ENCODE assay signal across 24 cellular contexts in genomic region chrX:10074241-10074941, GRCh38.
DNase-seq lines count a peak whose midpoint lies in the region; ATAC-seq, FAIRE-seq and TF ChIP-seq lines count a peak whose summit lies in the region.
"Had no signal": no experiment of that assay in that cellular context is flagged by ENCODE, and none has a peak within 500 bp of the region (broad histone marks: within the 10 kb centered on the region; RNA-seq: fewer than 3 reads in every experiment).

No MANE protein-coding gene starts in this region.

- H3K27ac ChIP-seq in dorsolateral prefrontal cortex (peak overlapping the region in 38 of 59 donors; percentile 1 to 91 (median 80)), keratinocyte (ENCODE audit: control insufficient read depth, insufficient read depth, low read length) (peak overlapping the region; percentile 67)
- H3K27ac ChIP-seq: KMS-11, Peyer's patch had no signal

- no peak for TF ChIP-seq CTCF in dorsolateral prefrontal cortex (IDR thresholded peaks at IDR 0.05 in 54 of 56, conservative IDR thresholded peaks at IDR 0.05 in 2 of 56; ENCODE audit: low read depth in 1 of 56, partially characterized antibody in 56 of 56)
- TF ChIP-seq CTCF in keratinocyte (optimal IDR thresholded peaks at IDR 0.05 in 1 of 3, IDR thresholded peaks at IDR 0.05 in 1 of 3, conservative IDR thresholded peaks at IDR 0.05 in 1 of 3; ENCODE audit: extremely low read depth in 1 of 3, insufficient read depth in 2 of 3, low read length in 3 of 3), result no peak

- DNase-seq in activated CD8-positive, alpha-beta memory T cell treated with anti-CD3 and anti-CD28 coated beads for 24 hours, result peak; percentile 28
- no peak for DNase-seq in activated CD8-positive, alpha-beta memory T cell treated with anti-CD3 and anti-CD28 coated beads, Interleukin-2, amount 50 U/mL, for 48 hours
- DNase-seq in dorsolateral prefrontal cortex (no peak), keratinocyte (ENCODE audit: low read depth, low spot score) (peak; percentile 61), GM12892 (ENCODE audit: insufficient read length) (no peak)
- no peak for DNase-seq in activated CD4-positive, alpha-beta T cell treated with anti-CD3 and anti-CD28 coated beads, Interleukin-2, amount 50 U/mL, for 1 hour
- DNase-seq: BE2C; CD4-positive, CD25-positive, alpha-beta regulatory T cell; NCI-H1417; NCI-H187; NCI-H2107; NCI-H446; NCI-H526 treated with DMSO at 0.1 percent for 48 hours; NK-92 treated with Interleukin-12 subunit alpha and Interleukin-12 subunit beta, amount 100 ng/mL, for 24 hours; Peyer's patch; Right ventricle myocardium superior had no signal

- intact Hi-C loops in dorsolateral prefrontal cortex (cut with DNase I), result no loop called here

- peaks cover 25% of the 10 kb centered on the region for H3K4me1 ChIP-seq in keratinocyte (ENCODE audit: control insufficient read depth, extremely low read depth, insufficient read depth, low read length)
- H3K4me1 ChIP-seq: BE2C, Caco-2, Peyer's patch had no signal

- H3K4me2 ChIP-seq in keratinocyte (ENCODE audit: control insufficient read depth, extremely low read depth, insufficient read depth, low read depth, low read length), result peak overlapping the region; percentile 72
- H3K4me2 ChIP-seq: KMS-11 had no signal

- H2AFZ ChIP-seq in keratinocyte (ENCODE audit: control insufficient read depth, low read length), result no peak overlapping the region

- H3K36me3 ChIP-seq in keratinocyte (ENCODE audit: control insufficient read depth in 2 of 2, extremely low read depth in 1 of 2, insufficient read depth in 2 of 2, low read length in 2 of 2), result peaks cover 0 to 1% of the 10 kb centered on the region in 2 experiments
- H3K36me3 ChIP-seq: BE2C, Peyer's patch had no signal

- H3K9me3 ChIP-seq in keratinocyte (ENCODE audit: control insufficient read depth, low read depth, low read length), result no peaks in the 10 kb centered on the region
- H3K9me3 ChIP-seq: BE2C, Caco-2, Peyer's patch had no signal

- TF ChIP-seq POLR2A in GM12892 (IDR thresholded peaks at IDR 0.05; ENCODE audit: low read depth, low read length), result no peak

- H4K20me1 ChIP-seq in keratinocyte (ENCODE audit: control insufficient read depth, extremely low read depth, insufficient read depth, low read length), result no peaks in the 10 kb centered on the region

- peak; percentile 26 for FAIRE-seq in keratinocyte (lab: Jason Lieb, UNC)
- no peak for FAIRE-seq in GM12892 (lab: Jason Lieb, UNC)
- FAIRE-seq: A204.1, GM12891, GM18507, H1 had no signal

- H3K79me2 ChIP-seq in keratinocyte (ENCODE audit: control insufficient read depth, insufficient read depth, low read length), result no peaks in the 10 kb centered on the region

- H3K9me1 ChIP-seq in keratinocyte (ENCODE audit: control insufficient read depth, extremely low read depth, insufficient read depth, low read length), result no peaks in the 10 kb centered on the region

- dilution Hi-C loops in keratinocyte (cut with MboI; ENCODE audit: extremely low pct_ligation_motif_present, low sequenced_read_pairs), result no loop called here

- H3K9ac ChIP-seq in keratinocyte (ENCODE audit: control insufficient read depth, extremely low read depth, insufficient read depth, low read length), result peak overlapping the region; percentile 19
- H3K9ac ChIP-seq: KMS-11 had no signal

- H3K27me3 ChIP-seq in dorsolateral prefrontal cortex (peaks cover 0 to 55% (median 4%) of the 10 kb centered on the region in 45 donors), keratinocyte (ENCODE audit: control insufficient read depth, extremely low read depth, insufficient read depth, low read length) (no peaks in the 10 kb centered on the region)
- H3K27me3 ChIP-seq: BE2C, Peyer's patch had no signal

- H3K4me3 ChIP-seq in dorsolateral prefrontal cortex (no peak overlapping the region), keratinocyte (ENCODE audit: control insufficient read depth in 2 of 3, extremely low read depth in 1 of 3, insufficient read depth in 2 of 3, low read depth in 1 of 3, low read length in 3 of 3) (no peak overlapping the region)
- H3K4me3 ChIP-seq: Peyer's patch had no signal

- ATAC-seq in GM19463 (IDR thresholded peaks at IDR 0.05; ENCODE audit: unreplicated experiment) (no peak), GM21528 (IDR thresholded peaks at IDR 0.05; ENCODE audit: low FRiP score, unreplicated experiment) (no peak)

Comparison
In these comparisons a context has a peak if more than half of its experiments do, and no peak if none do; other contexts are left out.
1. DNase-seq: peak in activated CD8-positive, alpha-beta memory T cell treated with anti-CD3 and anti-CD28 coated beads for 24 hours (single experiment) and keratinocyte (single experiment); none in activated CD8-positive, alpha-beta memory T cell treated with anti-CD3 and anti-CD28 coated beads, Interleukin-2, amount 50 U/mL, for 48 hours (single experiment), dorsolateral prefrontal cortex (0 of 10), GM12892 (single experiment) and activated CD4-positive, alpha-beta T cell treated with anti-CD3 and anti-CD28 coated beads, Interleukin-2, amount 50 U/mL, for 1 hour (single experiment).